Comparison of ENCODE assay signal across 1 cellular context in genomic region chr5:102099766-102100331, GRCh38.
A peak's percentile ranks its signal among the peaks of the same experiment; 100 is the strongest.
TF ChIP-seq lines count a peak whose summit lies in the region.

No MANE protein-coding gene starts in this region.

TF ChIP-seq in HepG2, 621 proteins besides CTCF, POLR2A, EP300 and RAD21 (continued from another document and continues in another):
- TF ChIP-seq ZGPAT (CRISPR knock-in tag; IDR thresholded peaks at IDR 0.05) (peak; percentile 91), SIX1 (CRISPR knock-in tag; IDR thresholded peaks at IDR 0.05; ENCODE audit: borderline replicate concordance) (peak; percentile 50; the same call in 1 of the 2 replicates), POGZ (CRISPR knock-in tag; IDR thresholded peaks at IDR 0.05) (peak; percentile 97), USF2 (IDR thresholded peaks at IDR 0.05; ENCODE audit: low read depth, low read length) (no peak), USF2 (CRISPR knock-in tag; IDR thresholded peaks at IDR 0.05; ENCODE audit: borderline replicate concordance) (peak; percentile 68; the same call in 1 of the 2 replicates), ZBTB7B (CRISPR knock-in tag; IDR thresholded peaks at IDR 0.05) (peak; percentile 93), HOXA3 (CRISPR knock-in tag; IDR thresholded peaks at IDR 0.05) (peak; percentile 71), NR2C2 (CRISPR knock-in tag; IDR thresholded peaks at IDR 0.05; ENCODE audit: borderline replicate concordance) (peak; percentile 84), ZNF75D (CRISPR knock-in tag; IDR thresholded peaks at IDR 0.05; ENCODE audit: borderline replicate concordance) (no peak), ZMYM2 (CRISPR knock-in tag; IDR thresholded peaks at IDR 0.05) (0 out of 2 replicates have a peak, but pooled peaks have one; percentile 53), ZNF318 (CRISPR knock-in tag; IDR thresholded peaks at IDR 0.05) (peak; percentile 83; the same call in 1 of the 2 replicates), CBFB (CRISPR knock-in tag; IDR thresholded peaks at IDR 0.05) (0 out of 2 replicates have a peak, but pooled peaks have one; percentile 62), RNF219 (CRISPR knock-in tag; IDR thresholded peaks at IDR 0.05) (no peak), ZBTB49 (CRISPR knock-in tag; IDR thresholded peaks at IDR 0.05; ENCODE audit: borderline replicate concordance) (no peak), ZNF749 (CRISPR knock-in tag; IDR thresholded peaks at IDR 0.05; ENCODE audit: borderline replicate concordance) (no peak), PHF5A (CRISPR knock-in tag; IDR thresholded peaks at IDR 0.05; ENCODE audit: low read depth, unreplicated experiment) (peak; percentile 15), ETV5 (CRISPR knock-in tag; IDR thresholded peaks at IDR 0.05; ENCODE audit: borderline replicate concordance) (peak; percentile 92; the same call in 1 of the 2 replicates), THAP7 (CRISPR knock-in tag; IDR thresholded peaks at IDR 0.05) (0 out of 2 replicates have a peak, but pooled peaks have one; percentile 54), ZNF580 (CRISPR knock-in tag; IDR thresholded peaks at IDR 0.05; ENCODE audit: borderline replicate concordance, low read depth) (peak; percentile 42; the same call in 1 of the 2 replicates), HDAC1 (CRISPR knock-in tag; IDR thresholded peaks at IDR 0.05) (peak; percentile 85), YEATS4 (CRISPR knock-in tag; IDR thresholded peaks at IDR 0.05; ENCODE audit: borderline replicate concordance) (no peak), ZNF274 (CRISPR knock-in tag; IDR thresholded peaks at IDR 0.05) (0 out of 2 replicates have a peak, but pooled peaks have one; percentile 41), AHR (CRISPR knock-in tag; IDR thresholded peaks at IDR 0.05) (0 out of 2 replicates have a peak, but pooled peaks have one; percentile 28), PBX2 (CRISPR knock-in tag; IDR thresholded peaks at IDR 0.05) (0 out of 2 replicates have a peak, but pooled peaks have one; percentile 12), HOXA9 (CRISPR knock-in tag; IDR thresholded peaks at IDR 0.05; ENCODE audit: borderline replicate concordance) (0 out of 2 replicates have a peak, but pooled peaks have one; percentile 49), TAF1 (CRISPR knock-in tag; IDR thresholded peaks at IDR 0.05) (0 out of 2 replicates have a peak, but pooled peaks have one; percentile 18), ZNF652 (CRISPR knock-in tag; IDR thresholded peaks at IDR 0.05; ENCODE audit: borderline replicate concordance, low read depth) (peak; percentile 41; the same call in 1 of the 2 replicates), MEIS1 (CRISPR knock-in tag; IDR thresholded peaks at IDR 0.05; ENCODE audit: borderline replicate concordance) (peak; percentile 59; the same call in 1 of the 2 replicates), KDM6A (CRISPR knock-in tag; IDR thresholded peaks at IDR 0.05; ENCODE audit: low read depth) (peak; percentile 90), TCF12 (IDR thresholded peaks at IDR 0.05) (no peak), TCF12 (CRISPR knock-in tag; IDR thresholded peaks at IDR 0.05) (peak; percentile 90), ZSCAN21 (CRISPR knock-in tag; IDR thresholded peaks at IDR 0.05; ENCODE audit: borderline replicate concordance) (peak; percentile 60; the same call in 1 of the 2 replicates), ZNF546 (CRISPR knock-in tag; conservative IDR thresholded peaks at IDR 0.05) (no peak), TEAD3 (CRISPR knock-in tag; optimal IDR thresholded peaks at IDR 0.05; ENCODE audit: borderline replicate concordance) (peak; percentile 79), ELF4 (CRISPR knock-in tag; IDR thresholded peaks at IDR 0.05; ENCODE audit: borderline replicate concordance) (no peak), ZBTB34 (CRISPR knock-in tag; IDR thresholded peaks at IDR 0.05) (no peak), EHMT2 (IDR thresholded peaks at IDR 0.05; ENCODE audit: borderline replicate concordance, low read depth, low read length) (peak; percentile 50; the same call in 1 of the 2 replicates), ZNF746 (CRISPR knock-in tag; IDR thresholded peaks at IDR 0.05) (0 out of 2 replicates have a peak, but pooled peaks have one; percentile 22), ZNF430 (CRISPR knock-in tag; IDR thresholded peaks at IDR 0.05) (0 out of 2 replicates have a peak, but pooled peaks have one; percentile 65)
